12 cellular contexts compared by ENCODE assay signal in the genomic region with DNA sequence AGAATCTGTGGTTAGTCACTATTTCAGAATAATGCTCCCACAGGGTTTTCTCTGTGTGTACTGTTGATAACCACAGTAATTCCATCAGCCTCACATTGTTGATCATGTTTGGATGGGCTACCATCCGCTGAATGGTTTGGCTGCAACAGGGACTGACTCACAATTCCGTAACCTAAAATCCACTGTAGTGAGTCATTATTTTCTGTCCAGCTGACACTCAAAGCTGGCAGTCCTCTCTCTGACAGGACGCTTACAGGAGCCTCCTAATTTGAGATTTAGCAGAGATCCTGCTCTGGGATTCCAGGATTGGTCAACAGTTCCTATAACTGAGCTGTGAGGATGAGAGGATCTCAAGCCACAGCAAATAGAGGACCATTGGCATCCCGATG. TPM values are rescaled to one million over a fixed set of nuclear protein-coding genes. Genes with fewer than 3 reads are reported as not detected.
DNase-seq lines count a peak whose midpoint lies in the region; ATAC-seq and TF ChIP-seq lines count a peak whose summit lies in the region.
"Had no signal": no experiment of that assay in that cellular context is flagged by ENCODE, and none has a peak within 500 bp of the region (broad histone marks: within the 10 kb centered on the region; RNA-seq: fewer than 3 reads in every experiment).

No MANE protein-coding gene starts in this region.

- no peaks in the 10 kb centered on the region for H3K36me3 Mint-ChIP-seq in H9 (ENCODE audit: insufficient read depth in 1 of 3, low read depth in 3 of 3)

- no peak overlapping the region for H2BK20ac ChIP-seq in H9 (ENCODE audit: low read depth, low read length, poor library complexity, severe bottlenecking)

- no peak overlapping the region for H2BK15ac ChIP-seq in H9 (ENCODE audit: low read depth, low read length)

- H4K91ac ChIP-seq in H9 (ENCODE audit: insufficient read length, low read depth, low read length) = no peak overlapping the region

- no peak overlapping the region for H2BK12ac ChIP-seq in H9 (ENCODE audit: insufficient read length, low read depth, low read length)

- H3K27ac Mint-ChIP-seq in H9 = no peak overlapping the region

- DNase-seq in GM04503 (ENCODE audit: low read depth) (peak; percentile 94), adipocyte (ENCODE audit: low read depth) (peak; percentile 87), glomerular endothelial cell (ENCODE audit: extremely low read depth, low read depth, low spot score) (peak; percentile 18), retinal pigment epithelial cell (ENCODE audit: low read depth) (peak; percentile 74), COLO668 (lab: John Stamatoyannopoulos, UW; ENCODE audit: unreplicated experiment) (no peak), H9 (no peak)
- DNase-seq: DND-41, NCI-H2227 treated with DMSO at 0.1 percent for 48 hours had no signal

- H3K4me1 ChIP-seq in adipocyte (ENCODE audit: control insufficient read depth, insufficient read depth, low read length) (peaks cover 17% of the 10 kb centered on the region), H9 (ENCODE audit: insufficient read depth, low read length) (no peaks in the 10 kb centered on the region)

- H3K27ac ChIP-seq in H9 (ENCODE audit: insufficient read length, low read depth, low read length) = no peak overlapping the region
- H3K27ac ChIP-seq: cardiac muscle cell had no signal

- H2BK120ac ChIP-seq in H9 (ENCODE audit: low read depth, low read length, poor library complexity, severe bottlenecking) = no peak overlapping the region

- no peak overlapping the region for H4K8ac ChIP-seq in H9 (replicated peaks; ENCODE audit: insufficient read length, low read depth, low read length)

- no peak overlapping the region for H3K56ac ChIP-seq in H9 (ENCODE audit: insufficient read length, low read depth, low read length)

- no peak for TF ChIP-seq CTCF in retinal pigment epithelial cell (conservative IDR thresholded peaks at IDR 0.05; ENCODE audit: low read depth, low read length)
- TF ChIP-seq CTCF in H9 (conservative IDR thresholded peaks at IDR 0.05) = no peak

- no peaks in the 10 kb centered on the region for H3K23me2 ChIP-seq in H9 (ENCODE audit: insufficient read length, low read depth, low read length, poor library complexity, severe bottlenecking)

- H3K27me3 ChIP-seq in adipocyte (replicated peaks; ENCODE audit: control insufficient read depth, insufficient read depth, low read length) (peaks cover 13% of the 10 kb centered on the region), H9 (ENCODE audit: insufficient read depth, low read length) (no peaks in the 10 kb centered on the region)
- H3K27me3 ChIP-seq: cardiac muscle cell had no signal

- H3K4me1 Mint-ChIP-seq in H9 = no peaks in the 10 kb centered on the region

- H3K9ac ChIP-seq in adipocyte (ENCODE audit: low read length) = no peak overlapping the region
- no peak overlapping the region for H3K9ac ChIP-seq in H9 (ENCODE audit: extremely low read depth, insufficient read length, low read length)

- no peaks in the 10 kb centered on the region for H3K9me3 Mint-ChIP-seq in H9

- no peak overlapping the region for H3K4me3 Mint-ChIP-seq in H9

- H3K9me3 ChIP-seq in adipocyte (ENCODE audit: control insufficient read depth, low read length) = no peaks in the 10 kb centered on the region
- H3K9me3 ChIP-seq in H9 (ENCODE audit: control insufficient read depth, low read depth, low read length) = no peaks in the 10 kb centered on the region

- no peaks in the 10 kb centered on the region for H3K36me3 ChIP-seq in adipocyte (ENCODE audit: control insufficient read depth, insufficient read depth, low read length, severe bottlenecking)
- H3K36me3 ChIP-seq: cardiac muscle cell had no signal

- no peak overlapping the region for H3K4ac ChIP-seq in H9 (ENCODE audit: low read depth, low read length)

- no CpG with 5 or more reads among the region's 4 CpGs for WGBS in H9 (ENCODE audit: extremely low coverage, insufficient read length, low lambda C conversion rate)

- H3K4me3 ChIP-seq in adipocyte (ENCODE audit: low read length) (no peak overlapping the region), retinal pigment epithelial cell (ENCODE audit: low read length) (no peak overlapping the region)
- H3K4me3 ChIP-seq: cardiac muscle cell had no signal

- no peak for TF ChIP-seq POLR2A in GM18505 (IDR thresholded peaks at IDR 0.05; ENCODE audit: borderline replicate concordance, extremely low read depth, insufficient read depth, insufficient read length)

- no peak overlapping the region for H2BK5ac ChIP-seq in H9 (ENCODE audit: insufficient read length, low read length)

- no peak for ATAC-seq in HG03045 (IDR thresholded peaks at IDR 0.05; ENCODE audit: unreplicated experiment)
- ATAC-seq in GM18505 (IDR thresholded peaks at IDR 0.05; ENCODE audit: unreplicated experiment) = no peak
- ATAC-seq: activated CD4-positive, CD25-positive, alpha-beta regulatory T cell treated with anti-CD3 and anti-CD28 coated beads, Interleukin-2, amount 50 U/mL, for 24 hours had no signal

- H3K27me3 Mint-ChIP-seq in H9 (ENCODE audit: low read depth) = peaks cover 5% of the 10 kb centered on the region

- H3K14ac ChIP-seq in H9 (ENCODE audit: insufficient read depth, low read length) = no peak overlapping the region

- H3T11ph ChIP-seq in H9 (ENCODE audit: low read length) = no peak overlapping the region

- no peak overlapping the region for H2AK5ac ChIP-seq in H9 (ENCODE audit: insufficient read length, low read length)

- no peak overlapping the region for H2AFZ ChIP-seq in H9 (ENCODE audit: low read length)

- no peak overlapping the region for H3K4me2 ChIP-seq in H9 (ENCODE audit: insufficient read depth, insufficient read length, low read length)

- H3K18ac ChIP-seq in H9 (ENCODE audit: insufficient read length, low read depth, low read length) = no peak overlapping the region

- no peaks in the 10 kb centered on the region for H3K79me2 ChIP-seq in H9 (ENCODE audit: insufficient read depth, low read length)

- no peak overlapping the region for H3K23ac ChIP-seq in H9 (ENCODE audit: insufficient read length, low read depth, low read length)

- H4K5ac ChIP-seq in H9 (ENCODE audit: insufficient read length, low read depth, low read length) = no peak overlapping the region

- H4K20me1 ChIP-seq in H9 (ENCODE audit: control insufficient read depth, insufficient read depth, insufficient read length) = no peaks in the 10 kb centered on the region

- H3K79me1 ChIP-seq in H9 (ENCODE audit: insufficient read depth, low read depth, low read length, poor library complexity, severe bottlenecking) = no peaks in the 10 kb centered on the region

RNA-seq across cellular contexts. Expression of a gene that starts 32.7 kb away (rescaled TPM):
- total RNA-seq in glomerular endothelial cell = 0.05 TPM in 1 of 2 replicates, not detected in the other
- total RNA-seq in H9 (2021) = 1.4 and 1.6 TPM in 2 replicates
- total RNA-seq: cardiac muscle cell had no signal

Comparison
In these comparisons a context has a peak if more than half of its experiments do, and no peak if none do; other contexts are left out.
1. DNase-seq: peak in GM04503 (single experiment), adipocyte (single experiment), glomerular endothelial cell (single experiment) and retinal pigment epithelial cell (single experiment); none in COLO668 (single experiment) and H9 (single experiment).